Comparison of ENCODE assay signal across 18 cellular contexts in the genomic region with DNA sequence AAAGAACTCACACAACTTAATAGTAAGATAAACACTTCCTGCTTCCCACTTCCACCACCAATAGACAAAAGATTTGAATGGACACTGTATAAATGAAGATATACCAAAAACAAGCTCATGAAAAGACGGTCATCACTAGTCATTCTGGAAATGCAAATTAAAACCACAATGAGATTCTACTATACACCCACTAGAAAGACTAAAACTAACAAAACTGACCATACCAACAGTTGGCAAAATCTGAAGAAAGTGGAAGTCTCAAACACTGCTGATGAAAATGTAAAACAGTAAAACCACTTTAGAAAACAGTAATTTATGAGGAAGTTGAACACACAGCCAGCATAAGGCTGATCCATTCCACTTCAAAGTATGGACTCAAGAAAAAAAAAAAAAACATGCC. TPM values are rescaled to one million over a fixed set of nuclear protein-coding genes. Genes with fewer than 3 reads are reported as not detected.
DNase-seq lines count a peak whose midpoint lies in the region; ATAC-seq and TF ChIP-seq lines count a peak whose summit lies in the region.
"Had no signal": no experiment of that assay in that cellular context is flagged by ENCODE, and none has a peak within 500 bp of the region (broad histone marks: within the 10 kb centered on the region; RNA-seq: fewer than 3 reads in every experiment).

No MANE protein-coding gene starts in this region.

- no peak overlapping the region for H3K27ac Mint-ChIP-seq in activated CD8-positive, alpha-beta T cell treated with anti-CD3 and anti-CD28 coated beads, Interleukin-2, amount 10 ng/mL, durations not matched to agents 7 days and 5 days
- H3K27ac Mint-ChIP-seq in naive thymus-derived CD4-positive, alpha-beta T cell, result no peak overlapping the region
- H3K27ac Mint-ChIP-seq: activated CD4-positive, alpha-beta T cell treated with anti-CD3 and anti-CD28 coated beads, Interleukin-2, amount 10 ng/mL, durations not matched to agents 7 days and 5 days; type B pancreatic cell had no signal

- H3K4me3 Mint-ChIP-seq in activated CD8-positive, alpha-beta T cell treated with anti-CD3 and anti-CD28 coated beads, Interleukin-2, amount 10 ng/mL, durations not matched to agents 7 days and 5 days, result no peak overlapping the region
- no peak overlapping the region for H3K4me3 Mint-ChIP-seq in naive thymus-derived CD4-positive, alpha-beta T cell
- H3K4me3 Mint-ChIP-seq: activated CD4-positive, alpha-beta T cell treated with anti-CD3 and anti-CD28 coated beads, Interleukin-2, amount 10 ng/mL, durations not matched to agents 7 days and 5 days; type B pancreatic cell had no signal

- DNase-seq in WERI-Rb-1 (no peak), H4 (ENCODE audit: low spot score) (no peak)
- no peak for DNase-seq in activated CD8-positive, alpha-beta T cell treated with anti-CD3 and anti-CD28 coated beads, Interleukin-2, amount 10 ng/mL, durations not matched to agents 7 days and 5 days
- no peak for DNase-seq in naive thymus-derived CD4-positive, alpha-beta T cell
- DNase-seq: activated CD4-positive, alpha-beta T cell treated with anti-CD3 and anti-CD28 coated beads, Interleukin-2, amount 10 ng/mL, durations not matched to agents 7 days and 5 days; HCEC 1CT; NCI-H187; NCI-H524 treated with DMSO at 0.1 percent for 48 hours; PC-3; posterior cingulate gyrus; small intestine; stimulated activated naive CD4-positive, alpha-beta T cell had no signal

- H3K9me3 ChIP-seq in WERI-Rb-1 (ENCODE audit: severe bottlenecking), result no peaks in the 10 kb centered on the region
- peaks cover 0 to 6% (median 0%) of the 10 kb centered on the region in 3 experiments for H3K9me3 ChIP-seq in naive thymus-derived CD4-positive, alpha-beta T cell (ENCODE audit: control insufficient read depth in 2 of 3, low read length in 3 of 3)

- no peaks in the 10 kb centered on the region for H3K4me1 Mint-ChIP-seq in activated CD8-positive, alpha-beta T cell treated with anti-CD3 and anti-CD28 coated beads, Interleukin-2, amount 10 ng/mL, durations not matched to agents 7 days and 5 days (ENCODE audit: low read depth)
- H3K4me1 Mint-ChIP-seq in naive thymus-derived CD4-positive, alpha-beta T cell, result peaks cover 0 to 6% (median 0%) of the 10 kb centered on the region in 7 donors
- H3K4me1 Mint-ChIP-seq: activated CD4-positive, alpha-beta T cell treated with anti-CD3 and anti-CD28 coated beads, Interleukin-2, amount 10 ng/mL, durations not matched to agents 7 days and 5 days had no signal

- POLR2A ChIA-PET in activated CD8-positive, alpha-beta T cell treated with anti-CD3 and anti-CD28 coated beads, Interleukin-2, amount 10 ng/mL, durations not matched to agents 7 days and 5 days (lab: Charles Lee), result no interaction called here
- POLR2A ChIA-PET in naive thymus-derived CD4-positive, alpha-beta T cell (lab: Charles Lee), result no interaction called here

- ATAC-seq in GM18508 (IDR thresholded peaks at IDR 0.05; ENCODE audit: insufficient read depth, unreplicated experiment), result peak; percentile 91
- peak; percentile 70 for ATAC-seq in GM19467 (IDR thresholded peaks at IDR 0.05; ENCODE audit: unreplicated experiment)
- ATAC-seq in HG02798 (IDR thresholded peaks at IDR 0.05; ENCODE audit: poor library complexity, unreplicated experiment), result peak; percentile 76
- peak; percentile 90 for ATAC-seq in HG03432 (IDR thresholded peaks at IDR 0.05; ENCODE audit: unreplicated experiment)
- no peak for ATAC-seq in activated CD8-positive, alpha-beta T cell treated with anti-CD3 and anti-CD28 coated beads, Interleukin-2, amount 10 ng/mL, durations not matched to agents 7 days and 5 days
- ATAC-seq in naive thymus-derived CD4-positive, alpha-beta T cell, result no peak
- ATAC-seq: gastroesophageal sphincter, PC-3 had no signal

- CTCF ChIA-PET in activated CD8-positive, alpha-beta T cell treated with anti-CD3 and anti-CD28 coated beads, Interleukin-2, amount 10 ng/mL, durations not matched to agents 7 days and 5 days (lab: Charles Lee), result no interaction called here
- CTCF ChIA-PET in naive thymus-derived CD4-positive, alpha-beta T cell (lab: Charles Lee), result no interaction called here

- intact Hi-C loops in naive thymus-derived CD4-positive, alpha-beta T cell (cut with micrococcal nuclease), result no loop called here

- no peak for TF ChIP-seq CTCF in WERI-Rb-1 (IDR thresholded peaks at IDR 0.05; ENCODE audit: low read depth, low read length)

- H3K36me3 Mint-ChIP-seq in activated CD8-positive, alpha-beta T cell treated with anti-CD3 and anti-CD28 coated beads, Interleukin-2, amount 10 ng/mL, durations not matched to agents 7 days and 5 days (ENCODE audit: low read depth), result peaks cover 2% of the 10 kb centered on the region
- H3K36me3 Mint-ChIP-seq in naive thymus-derived CD4-positive, alpha-beta T cell, result peaks cover 0 to 7% (median 0%) of the 10 kb centered on the region in 5 donors
- H3K36me3 Mint-ChIP-seq: type B pancreatic cell had no signal

- H3K9me3 Mint-ChIP-seq in activated CD8-positive, alpha-beta T cell treated with anti-CD3 and anti-CD28 coated beads, Interleukin-2, amount 10 ng/mL, durations not matched to agents 7 days and 5 days (ENCODE audit: insufficient read depth), result peaks cover 9% of the 10 kb centered on the region
- peaks cover 0 to 10% (median 4%) of the 10 kb centered on the region in 11 donors for H3K9me3 Mint-ChIP-seq in naive thymus-derived CD4-positive, alpha-beta T cell
- H3K9me3 Mint-ChIP-seq: type B pancreatic cell had no signal

- no peaks in the 10 kb centered on the region for H3K27me3 Mint-ChIP-seq in activated CD8-positive, alpha-beta T cell treated with anti-CD3 and anti-CD28 coated beads, Interleukin-2, amount 10 ng/mL, durations not matched to agents 7 days and 5 days (ENCODE audit: low read depth)
- peaks cover 0 to 2% (median 0%) of the 10 kb centered on the region in 5 donors for H3K27me3 Mint-ChIP-seq in naive thymus-derived CD4-positive, alpha-beta T cell
- H3K27me3 Mint-ChIP-seq: activated CD4-positive, alpha-beta T cell treated with anti-CD3 and anti-CD28 coated beads, Interleukin-2, amount 10 ng/mL, durations not matched to agents 7 days and 5 days; type B pancreatic cell had no signal

- no peaks in the 10 kb centered on the region for H3K4me1 ChIP-seq in naive thymus-derived CD4-positive, alpha-beta T cell (ENCODE audit: control insufficient read depth in 2 of 2, insufficient read depth in 2 of 2, low read length in 2 of 2)
- H3K4me1 ChIP-seq: gastroesophageal sphincter had no signal

- H3K27me3 ChIP-seq in WERI-Rb-1 (ENCODE audit: insufficient read depth, low read depth, severe bottlenecking), result no peaks in the 10 kb centered on the region
- H3K27me3 ChIP-seq in naive thymus-derived CD4-positive, alpha-beta T cell (ENCODE audit: control insufficient read depth in 2 of 2, insufficient read depth in 2 of 2, low read length in 2 of 2), result no peaks in the 10 kb centered on the region
- H3K27me3 ChIP-seq: gastroesophageal sphincter had no signal

- H3K36me3 ChIP-seq in WERI-Rb-1, result no peaks in the 10 kb centered on the region
- no peaks in the 10 kb centered on the region for H3K36me3 ChIP-seq in naive thymus-derived CD4-positive, alpha-beta T cell (ENCODE audit: control insufficient read depth in 2 of 3, insufficient read depth in 3 of 3, low read length in 3 of 3)
- H3K36me3 ChIP-seq: gastroesophageal sphincter had no signal

- no peak overlapping the region for H3K4me3 ChIP-seq in WERI-Rb-1 (ENCODE audit: low read depth, low read length)
- H3K4me3 ChIP-seq in naive thymus-derived CD4-positive, alpha-beta T cell (ENCODE audit: low read length), result no peak overlapping the region
- H3K4me3 ChIP-seq: gastroesophageal sphincter had no signal

- no peak overlapping the region for H3K27ac ChIP-seq in WERI-Rb-1
- no peak overlapping the region for H3K27ac ChIP-seq in naive thymus-derived CD4-positive, alpha-beta T cell (ENCODE audit: low read depth, low read length)
- H3K27ac ChIP-seq: gastroesophageal sphincter had no signal

RNA-seq across cellular contexts. Expression of gene CD96, which starts 35.6 kb away (rescaled TPM):
- total RNA-seq in activated CD8-positive, alpha-beta T cell treated with anti-CD3 and anti-CD28 coated beads, Interleukin-2, amount 10 ng/mL, durations not matched to agents 7 days and 5 days, result 100 to 1,000 TPM; 293 to 303 TPM
- 100 to 1,000 TPM; 142 to 309 (median 219) TPM for total RNA-seq in naive thymus-derived CD4-positive, alpha-beta T cell
- polyA plus RNA-seq in naive thymus-derived CD4-positive, alpha-beta T cell, result 100 to 1,000 TPM; 183 to 205 TPM
- total RNA-seq in H4 (2014; rRNA removed; shearing (Covaris generic)), result 3.0 and 3.9 TPM in 2 replicates
- total RNA-seq: PC-3 had no signal

Comparison
In these comparisons a context has a peak if more than half of its experiments do, and no peak if none do; other contexts are left out.
1. ATAC-seq: peak in GM18508 (single experiment), GM19467 (single experiment), HG02798 (single experiment) and HG03432 (single experiment); none in activated CD8-positive, alpha-beta T cell treated with anti-CD3 and anti-CD28 coated beads, Interleukin-2, amount 10 ng/mL, durations not matched to agents 7 days and 5 days (single experiment) and naive thymus-derived CD4-positive, alpha-beta T cell (single experiment).
2. RNA of gene CD96, which starts 35.6 kb away (total RNA-seq): 293 to 303 TPM in activated CD8-positive, alpha-beta T cell treated with anti-CD3 and anti-CD28 coated beads, Interleukin-2, amount 10 ng/mL, durations not matched to agents 7 days and 5 days and 142 to 309 TPM in naive thymus-derived CD4-positive, alpha-beta T cell; 3.0 to 3.9 TPM in H4; every median in the first group is over 10 times any median in the second.